ENCODE assay signal across 22 cellular contexts in the genomic region with DNA sequence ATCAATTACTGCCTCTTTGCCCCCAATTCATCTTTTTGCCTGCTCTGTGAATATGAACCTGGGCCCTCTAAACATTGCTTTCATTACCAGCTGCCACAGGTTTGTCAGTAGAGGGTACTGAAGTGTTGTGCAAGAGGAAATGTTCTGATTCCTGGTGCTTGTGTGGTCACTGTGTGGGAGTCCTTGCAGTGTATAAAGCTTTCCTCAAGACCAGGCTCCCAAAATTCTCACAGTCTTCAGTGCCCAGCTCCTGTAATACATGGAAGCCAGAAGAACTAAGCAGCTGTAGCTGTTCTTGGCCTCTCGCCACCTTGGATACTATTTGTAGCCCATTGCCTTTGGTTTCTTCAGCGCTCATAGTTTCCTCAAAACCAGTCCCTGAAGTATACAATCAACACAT.
A peak's percentile ranks its signal among the peaks of the same experiment; 100 is the strongest.
DNase-seq lines count a peak whose midpoint lies in the region; ATAC-seq lines count a peak whose summit lies in the region.
"Had no signal": no experiment of that assay in that cellular context is flagged by ENCODE, and none has a peak within 500 bp of the region (broad histone marks: within the 10 kb centered on the region; RNA-seq: fewer than 3 reads in every experiment).

No MANE protein-coding gene starts in this region.

- DNase-seq in H4 (ENCODE audit: low spot score) (peak; percentile 40), M059J (ENCODE audit: low read depth) (peak; percentile 8), UCSD-AML1 (lab: John Stamatoyannopoulos, UW; ENCODE audit: unreplicated experiment) (peak; percentile 5), glomerular visceral epithelial cell (ENCODE audit: extremely low spot score) (peak; percentile 4), NCI-H524 (lab: John Stamatoyannopoulos, UW) (no peak), NAMALWA (ENCODE audit: low spot score) (no peak), nucleus accumbens (lab: John Stamatoyannopoulos, UW) (no peak)
- DNase-seq: activated CD4-positive, alpha-beta T cell treated with anti-CD3 and anti-CD28 coated beads, Interleukin-2, amount 50 U/mL, for 48 hours; activated gamma-delta T cell treated with Interleukin-2 at 50 U/mL for 16 hours; activated T-cell treated with anti-CD3 and anti-CD28 coated beads for 4 hours; amygdala; effector CD8-positive, alpha-beta T cell; esophagus squamous epithelium; NCI-H1092 treated with DMSO at 0.1 percent for 48 hours; NCI-H2029; NCI-H345; psoas muscle; stimulated activated CD4-positive, alpha-beta T cell treated with anti-CD3 and anti-CD28 coated beads, Interleukin-2, amount 100 ng/mL, for 24 hours; stimulated activated naive CD4-positive, alpha-beta T cell had no signal

- ATAC-seq in GM21367 (IDR thresholded peaks at IDR 0.05; ENCODE audit: unreplicated experiment): no peak
- ATAC-seq: left lobe of liver, psoas muscle, Right ventricle myocardium inferior had no signal

Comparison
In these comparisons a context has a peak if more than half of its experiments do, and no peak if none do; other contexts are left out.
1. DNase-seq: peak in H4 (single experiment), M059J (single experiment), UCSD-AML1 (single experiment) and glomerular visceral epithelial cell (single experiment); none in NCI-H524 (0 of 2), NAMALWA (single experiment) and nucleus accumbens (0 of 56).